In the genomic region with DNA sequence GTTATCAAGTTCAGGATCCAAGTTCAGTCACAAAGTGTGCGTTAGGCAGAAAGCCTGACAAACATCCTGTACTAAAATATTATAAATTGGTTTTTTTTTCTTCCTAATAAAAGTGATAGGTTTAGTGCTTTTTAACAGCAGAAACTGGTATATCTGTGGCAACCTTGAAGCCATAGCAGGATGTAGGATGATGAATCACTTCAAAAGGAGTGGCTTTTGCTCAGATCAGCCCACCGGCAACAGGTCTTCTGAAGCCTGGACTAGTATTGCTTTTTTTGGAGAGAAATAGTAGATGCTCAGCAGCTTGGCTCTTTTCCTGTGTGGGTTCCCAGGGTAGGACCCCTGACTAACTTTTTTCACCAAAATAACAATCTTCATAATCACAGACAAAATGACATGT, we compare ENCODE assay signal across 12 cellular contexts.
"Had no signal": no experiment of that assay in that cellular context is flagged by ENCODE, and none has a peak within 500 bp of the region (broad histone marks: within the 10 kb centered on the region; RNA-seq: fewer than 3 reads in every experiment).

No MANE protein-coding gene starts in this region.

- H3K27ac ChIP-seq: left ventricle myocardium inferior, tibial artery had no signal

- H3K27me3 ChIP-seq: tibial artery had no signal

- H3K4me3 ChIP-seq: left ventricle myocardium inferior, tibial artery had no signal

- H3K36me3 ChIP-seq: left ventricle myocardium inferior, tibial artery had no signal

- H3K9me3 ChIP-seq: left ventricle myocardium inferior, tibial artery had no signal

- DNase-seq: activated CD4-positive, alpha-beta T cell treated with anti-CD3 and anti-CD28 coated beads, Interleukin-2, amount 50 U/mL, for 1 hour; activated CD8-positive, alpha-beta memory T cell treated with anti-CD3 and anti-CD28 coated beads for 24 hours; activated naive CD8-positive, alpha-beta T cell treated with anti-CD3 and anti-CD28 coated beads for 36 hours; effector memory CD8-positive, alpha-beta T cell; kidney; left ventricle myocardium inferior; retina; stimulated activated CD4-positive, alpha-beta T cell treated with anti-CD3 and anti-CD28 coated beads, Interleukin-15, amount 100 ng/mL, for 24 hours; stimulated activated CD4-positive, alpha-beta T cell treated with anti-CD3 and anti-CD28 coated beads, Interleukin-4, amount 100 ng/mL, for 24 hours; stimulated activated naive CD4-positive, alpha-beta T cell; tibial artery had no signal

- ATAC-seq: effector memory CD8-positive, alpha-beta T cell; natural killer cell treated with Interleukin-12 subunit alpha and Interleukin-12 subunit beta and Interleukin-15 and Interleukin-18, amount 100 ng/mL, for 72 hours had no signal

- H3K4me1 ChIP-seq: tibial artery had no signal
